In the genomic region with DNA sequence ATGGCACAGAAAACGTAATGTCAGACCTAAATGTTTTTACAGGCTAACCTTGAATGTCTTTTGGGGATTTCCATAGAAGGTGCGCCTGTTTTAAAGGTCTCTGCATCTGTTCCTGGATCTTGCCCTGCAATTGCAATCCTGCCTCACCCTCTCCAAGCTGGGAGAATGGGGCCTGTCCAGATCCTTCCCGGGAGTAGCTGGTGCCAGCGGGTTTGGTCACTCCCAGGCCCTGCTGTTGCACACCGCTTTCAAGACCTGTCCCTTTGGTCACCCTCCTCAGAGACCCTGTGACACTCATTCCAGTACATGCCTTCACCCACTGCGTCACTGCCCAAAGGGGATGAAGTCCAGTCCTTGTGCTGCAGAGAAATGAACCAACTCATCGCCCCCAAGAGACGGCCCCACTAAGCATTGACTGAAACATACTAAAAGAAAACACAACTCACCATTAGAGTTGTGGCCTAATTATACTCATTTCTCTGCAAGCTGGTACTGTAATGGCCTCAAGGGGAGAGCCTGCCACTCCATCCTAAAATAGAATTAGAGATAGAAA, we compare ENCODE assay signal across 8 cellular contexts. TPM values are rescaled to one million over a fixed set of nuclear protein-coding genes. Genes with fewer than 3 reads are reported as not detected.
DNase-seq lines count a peak whose midpoint lies in the region; ATAC-seq and TF ChIP-seq lines count a peak whose summit lies in the region.

No MANE protein-coding gene starts in this region.

- peaks cover 14% of the 10 kb centered on the region for H3K36me3 Mint-ChIP-seq in T-cell

- no peaks in the 10 kb centered on the region for H3K27me3 Mint-ChIP-seq in T-cell

- no peaks in the 10 kb centered on the region for H3K9me3 Mint-ChIP-seq in T-cell

- H3K4me3 Mint-ChIP-seq in T-cell = peak overlapping the region; percentile 83 to 86 (median 84)

- 83 to 86% methylated on average over 8 of the region's 8 CpGs for WGBS in ectodermal cell, 2 experiments

- no peak for DNase-seq in cardiac muscle cell (ENCODE audit: low read depth in 1 of 2, low spot score in 1 of 2)
- DNase-seq in cardiac septum (ENCODE audit: low spot score) = no peak
- peak in 23 of 34 experiments; percentile 4 to 65 (median 29) for DNase-seq in T-cell
- DNase-seq in myocyte (ENCODE audit: low read depth) = peak; percentile 72
- DNase-seq in uterus = peak; percentile 42 to 56
- DNase-seq in cerebellar nuclear complex (lab: John Stamatoyannopoulos, UW) = no peak

- POLR2A ChIA-PET in T-cell (lab: Charles Lee) = interaction anchor here (0.5 to 5.8 kb wide), 38 partner anchors 7 to 893 kb away, joined by 3 to 150 read pairs (median 3); partner anchors contain the start of gene COA6 (in 2 of the 2)

- H3K27me3 ChIP-seq in cardiac muscle cell (no peaks in the 10 kb centered on the region), ectodermal cell (ENCODE audit: control insufficient read depth, insufficient read depth, low read length, poor library complexity, severe bottlenecking) (no peaks in the 10 kb centered on the region), uterus (no peaks in the 10 kb centered on the region)

- H3K9me3 ChIP-seq in cardiac muscle cell (ENCODE audit: low read depth) (no peaks in the 10 kb centered on the region), ectodermal cell (ENCODE audit: control insufficient read depth, low read length) (no peaks in the 10 kb centered on the region), uterus (no peaks in the 10 kb centered on the region)

- TF ChIP-seq CTCF in cardiac muscle cell (IDR thresholded peaks at IDR 0.05; ENCODE audit: low read depth, low read length) (no peak), uterus (IDR thresholded peaks at IDR 0.05) (no peak)

- no peak for ATAC-seq in T-cell (replicated peaks in 1 of 4)
- no peak for ATAC-seq in HG02571 (IDR thresholded peaks at IDR 0.05; ENCODE audit: unreplicated experiment)

- TF ChIP-seq POLR2A in uterus (IDR thresholded peaks at IDR 0.05) = no peak

- CTCF ChIA-PET in T-cell (lab: Charles Lee) = interaction anchor here (0.7 to 5.3 kb wide), 12 partner anchors 13 to 893 kb away, joined by 3 to 55 read pairs (median 4); partner anchors contain the start of gene B3GALNT2 (in 1 of the 2)

- peaks cover 39 to 50% (median 41%) of the 10 kb centered on the region in 3 donors for H3K4me1 Mint-ChIP-seq in T-cell

- intact Hi-C loops in cardiac septum (cut with DNase I) = loop anchor here (1.0 to 5.0 kb wide), 9 partner anchors 90 to 463 kb away; no protein-coding TSS in a partner anchor
- intact Hi-C loops in uterus (cut with DNase I; ENCODE audit: low total_unique reads) = loop anchor here (2.0 kb wide), 1 partner anchor 113 kb away; no protein-coding TSS in a partner anchor

- H3K36me3 ChIP-seq in cardiac muscle cell (peaks cover 20% of the 10 kb centered on the region), ectodermal cell (ENCODE audit: control insufficient read depth, insufficient read depth, low read length) (no peaks in the 10 kb centered on the region), uterus (no peaks in the 10 kb centered on the region)

- H3K4me3 ChIP-seq in cardiac muscle cell = no peak overlapping the region
- peak overlapping the region; percentile 60 for H3K4me3 ChIP-seq in ectodermal cell (ENCODE audit: insufficient read depth, low read depth, low read length)
- H3K4me3 ChIP-seq in uterus = peak overlapping the region in 1 of 2 donors; percentile 20

- H3K27ac ChIP-seq in cardiac muscle cell (peak overlapping the region; percentile 96), ectodermal cell (ENCODE audit: insufficient read depth, low read depth, low read length, poor library complexity, severe bottlenecking) (peak overlapping the region; percentile 91), uterus (peak overlapping the region; percentile 98 to 100)

- peaks cover 35% of the 10 kb centered on the region for H3K4me1 ChIP-seq in cardiac muscle cell (ENCODE audit: low read depth)
- peaks cover 32% of the 10 kb centered on the region for H3K4me1 ChIP-seq in ectodermal cell (ENCODE audit: control insufficient read depth, insufficient read depth, low read length)
- H3K4me1 ChIP-seq in uterus = peaks cover 6 to 7% of the 10 kb centered on the region in 2 donors

- peak overlapping the region; percentile 100 for H3K27ac Mint-ChIP-seq in T-cell

RNA-seq across cellular contexts. Expression of gene IRF2BP2, which starts 1.9 kb away (rescaled TPM):
- total RNA-seq in cardiac muscle cell (84.0 and 113 TPM in 2 replicates), cardiac septum (65.6 TPM), T-cell (100 to 1,000 TPM; 141 to 406 (median 163) TPM), myocyte (60.2 and 63.5 TPM in 2 replicates), uterus (100 to 1,000 TPM in 3 of 4 donors, 10 to 100 TPM in 1; 56.8 to 182 (median 124) TPM)
- 24.3 and 33.2 TPM in 2 replicates for polyA plus RNA-seq in cardiac muscle cell
- 56.3 TPM for polyA plus RNA-seq in ectodermal cell (2013, experiment 1 of 4)
- 39.8 TPM for polyA plus RNA-seq in ectodermal cell (2013, experiment 2 of 4)
- polyA plus RNA-seq in ectodermal cell (2013, experiment 3 of 4) = 41.4 TPM
- polyA plus RNA-seq in ectodermal cell (2013, experiment 4 of 4) = 51.6 TPM
- 76.8 TPM for polyA plus RNA-seq in myocyte (2012)

Comparison
In these comparisons a context has a peak if more than half of its experiments do, and no peak if none do; other contexts are left out.
1. DNase-seq: peak in T-cell (23 of 34), myocyte (single experiment) and uterus (2 of 2); none in cardiac muscle cell (0 of 2), cardiac septum (single experiment) and cerebellar nuclear complex (0 of 2).
2. Peak in every context shown above with its lines, with median percentiles within 50 percentile points of each other: H3K27ac ChIP-seq.